In the genomic region with DNA sequence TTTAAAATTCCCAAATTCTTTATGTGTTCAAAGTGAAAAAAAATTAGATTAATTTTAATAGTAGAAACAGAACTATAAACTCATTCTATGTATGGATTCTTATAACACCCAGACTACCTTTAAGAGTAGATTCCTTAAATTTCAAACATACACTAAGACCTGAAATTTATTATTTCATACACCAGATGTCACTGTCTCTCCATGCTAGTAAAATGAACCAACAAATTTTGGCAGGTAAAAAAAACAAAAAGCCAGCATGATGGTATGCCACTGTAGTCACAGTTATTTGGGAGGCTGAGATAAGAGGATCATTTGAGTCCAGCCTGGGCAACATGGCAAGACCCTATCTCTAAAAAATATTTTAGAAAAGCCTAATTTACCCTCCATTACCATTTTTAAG, we compare ENCODE assay signal across 8 cellular contexts.
DNase-seq lines count a peak whose midpoint lies in the region; ATAC-seq and TF ChIP-seq lines count a peak whose summit lies in the region.

No MANE protein-coding gene starts in this region.

- no peaks in the 10 kb centered on the region for H3K36me3 Mint-ChIP-seq in T-helper 17 cell (ENCODE audit: low read depth)

- H3K4me3 Mint-ChIP-seq in T-helper 17 cell, result no peak overlapping the region

- H3K9me3 ChIP-seq in BE2C (no peaks in the 10 kb centered on the region), T-helper 17 cell (ENCODE audit: control insufficient read depth, low read length, poor library complexity, severe bottlenecking) (peaks cover 3% of the 10 kb centered on the region)

- in situ Hi-C loops in astrocyte of the cerebellum (cut with HindIII; ENCODE audit: low sequenced_read_pairs), result no loop called here

- no peaks in the 10 kb centered on the region for H3K36me3 ChIP-seq in BE2C

- H3K4me1 ChIP-seq in BE2C, result no peaks in the 10 kb centered on the region

- ATAC-seq in left lobe of liver, result peak; percentile 81
- no peak for ATAC-seq in HG02571 (IDR thresholded peaks at IDR 0.05; ENCODE audit: unreplicated experiment)
- no peak for ATAC-seq in GM21576 (IDR thresholded peaks at IDR 0.05; ENCODE audit: unreplicated experiment)
- ATAC-seq in GM19328 (IDR thresholded peaks at IDR 0.05; ENCODE audit: unreplicated experiment), result no peak
- no peak for ATAC-seq in T-helper 17 cell

- no peaks in the 10 kb centered on the region for H3K4me1 Mint-ChIP-seq in T-helper 17 cell

- H3K4me3 ChIP-seq in BE2C (ENCODE audit: low read depth, low read length) (no peak overlapping the region), LNCaP clone FGC (ENCODE audit: low read depth, low read length) (no peak overlapping the region), astrocyte of the cerebellum (ENCODE audit: low read depth, low read length) (no peak overlapping the region)

- DNase-seq in BE2C, result no peak
- no peak for DNase-seq in LNCaP clone FGC (ENCODE audit: low read depth)
- DNase-seq in astrocyte of the cerebellum (ENCODE audit: low read depth), result peak; percentile 8
- DNase-seq in left lobe of liver (ENCODE audit: low spot score), result no peak
- no peak for DNase-seq in T-helper 17 cell

- TF ChIP-seq CTCF in BE2C (IDR thresholded peaks at IDR 0.05; ENCODE audit: low read depth, low read length) (peak; percentile 35; the same call in 1 of the 2 replicates), LNCaP clone FGC (IDR thresholded peaks at IDR 0.05; ENCODE audit: control insufficient read depth, extremely low read depth, insufficient read depth) (0 out of 2 replicates have a peak, but pooled peaks have one; percentile 11), astrocyte of the cerebellum (IDR thresholded peaks at IDR 0.05; ENCODE audit: low read depth, low read length, missing control alignments) (no peak)

- no peaks in the 10 kb centered on the region; the same call in 1 of the 2 replicates for H3K27me3 ChIP-seq in BE2C

- H3K27ac Mint-ChIP-seq in T-helper 17 cell, result no peak overlapping the region

- no peaks in the 10 kb centered on the region for H3K27me3 Mint-ChIP-seq in T-helper 17 cell
